11 cellular contexts compared by ENCODE assay signal in the genomic region with DNA sequence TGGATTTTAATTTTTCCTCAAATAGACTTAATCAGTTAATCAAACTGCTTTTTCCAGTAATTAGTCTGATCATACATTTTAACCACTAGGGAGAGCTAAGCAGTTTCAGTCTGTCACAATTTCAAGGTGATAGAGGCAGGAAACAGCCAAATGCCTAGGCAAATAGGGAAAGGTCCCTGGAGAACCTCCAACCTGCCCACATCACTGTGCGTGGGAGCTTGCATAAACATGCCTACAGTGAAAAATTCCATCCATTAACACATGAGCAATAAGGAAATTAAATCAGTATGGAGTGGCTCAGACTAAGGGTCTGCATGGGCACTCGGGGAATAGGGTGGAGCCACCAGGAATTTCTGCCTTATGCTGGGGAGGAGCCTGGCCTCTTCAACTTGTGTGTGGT.
DNase-seq lines count a peak whose midpoint lies in the region; ATAC-seq, FAIRE-seq and TF ChIP-seq lines count a peak whose summit lies in the region.
"Had no signal": no experiment of that assay in that cellular context is flagged by ENCODE, and none has a peak within 500 bp of the region (broad histone marks: within the 10 kb centered on the region; RNA-seq: fewer than 3 reads in every experiment).

No MANE protein-coding gene starts in this region.

- dilution Hi-C loops in keratinocyte (cut with MboI; ENCODE audit: extremely low pct_ligation_motif_present, low sequenced_read_pairs) = no loop called here

- peaks cover 15% of the 10 kb centered on the region for H3K4me1 ChIP-seq in keratinocyte (ENCODE audit: control insufficient read depth, extremely low read depth, insufficient read depth, low read length)

- H3K9ac ChIP-seq in keratinocyte (ENCODE audit: control insufficient read depth, extremely low read depth, insufficient read depth, low read length) = peak overlapping the region; percentile 43

- peak; percentile 92 for FAIRE-seq in keratinocyte (lab: Jason Lieb, UNC)

- H3K4me3 ChIP-seq in AG04450 (ENCODE audit: low read depth, low read length) (no peak overlapping the region), astrocyte of the spinal cord (ENCODE audit: low read depth, low read length) (no peak overlapping the region), keratinocyte (ENCODE audit: control insufficient read depth in 2 of 3, extremely low read depth in 1 of 3, insufficient read depth in 2 of 3, low read depth in 1 of 3, low read length in 3 of 3) (no peak overlapping the region)
- H3K4me3 ChIP-seq: upper lobe of left lung had no signal

- H3K4me2 ChIP-seq in keratinocyte (ENCODE audit: control insufficient read depth, extremely low read depth, insufficient read depth, low read depth, low read length) = peak overlapping the region; percentile 65

- no peak overlapping the region for H3K27ac ChIP-seq in AG04450 (ENCODE audit: low read depth, low read length)
- peak overlapping the region; percentile 62 for H3K27ac ChIP-seq in keratinocyte (ENCODE audit: control insufficient read depth, insufficient read depth, low read length)
- H3K27ac ChIP-seq: neutrophil, upper lobe of left lung had no signal

- peak overlapping the region; percentile 51 for H2AFZ ChIP-seq in keratinocyte (ENCODE audit: control insufficient read depth, low read length)

- no peak for DNase-seq in AG04450 (ENCODE audit: low read depth, low spot score)
- DNase-seq in astrocyte of the spinal cord (ENCODE audit: low read depth, low spot score) = peak; percentile 19
- DNase-seq in keratinocyte (ENCODE audit: low read depth, low spot score) = peak; percentile 42
- no peak for DNase-seq in middle frontal gyrus (ENCODE audit: extremely low spot score, low spot score)
- no peak for DNase-seq in globus pallidus (ENCODE audit: low spot score)
- DNase-seq: activated CD8-positive, alpha-beta memory T cell treated with anti-CD3 and anti-CD28 coated beads, Interleukin-2, amount 50 U/mL, for 4 hours; upper lobe of left lung had no signal

- no peaks in the 10 kb centered on the region for H3K9me1 ChIP-seq in keratinocyte (ENCODE audit: control insufficient read depth, extremely low read depth, insufficient read depth, low read length)

- H3K27me3 ChIP-seq in AG04450 (ENCODE audit: control insufficient read depth, insufficient read depth, low read length) = no peaks in the 10 kb centered on the region
- no peaks in the 10 kb centered on the region for H3K27me3 ChIP-seq in keratinocyte (ENCODE audit: control insufficient read depth, extremely low read depth, insufficient read depth, low read length)
- H3K27me3 ChIP-seq: neutrophil, upper lobe of left lung had no signal

- TF ChIP-seq CTCF in AG04450 (IDR thresholded peaks at IDR 0.05; ENCODE audit: low read depth, low read length) (peak; percentile 33; the same call in 1 of the 2 replicates), astrocyte of the spinal cord (IDR thresholded peaks at IDR 0.05; ENCODE audit: low read depth, low read length) (no peak), keratinocyte (optimal IDR thresholded peaks at IDR 0.05 in 1 of 3, IDR thresholded peaks at IDR 0.05 in 1 of 3, conservative IDR thresholded peaks at IDR 0.05 in 1 of 3; ENCODE audit: extremely low read depth in 1 of 3, insufficient read depth in 2 of 3, low read length in 3 of 3) (peak; percentile 27 to 44 (median 40))

- CTCF ChIA-PET in AG04450 (lab: Charles Lee) = interaction anchor here (0.6 to 1.9 kb wide), 4 partner anchors 14 to 937 kb away, joined by 3 to 8 read pairs (median 3); no protein-coding TSS in a partner anchor

- POLR2A ChIA-PET in AG04450 (lab: Yijun Ruan, JAX) = no interaction called here

- H3K79me2 ChIP-seq in keratinocyte (ENCODE audit: control insufficient read depth, insufficient read depth, low read length) = no peaks in the 10 kb centered on the region

- H3K9me3 ChIP-seq in AG04450 (ENCODE audit: control insufficient read depth, insufficient read depth, low read length) (no peaks in the 10 kb centered on the region), keratinocyte (ENCODE audit: control insufficient read depth, low read depth, low read length) (no peaks in the 10 kb centered on the region)
- H3K9me3 ChIP-seq: neutrophil, upper lobe of left lung had no signal

- H3K36me3 ChIP-seq in keratinocyte (ENCODE audit: control insufficient read depth in 2 of 2, extremely low read depth in 1 of 2, insufficient read depth in 2 of 2, low read length in 2 of 2) = no peaks in the 10 kb centered on the region
- H3K36me3 ChIP-seq: neutrophil, upper lobe of left lung had no signal

- no peak for ATAC-seq in HG03280 (IDR thresholded peaks at IDR 0.05; ENCODE audit: unreplicated experiment)
- ATAC-seq in HG02870 (IDR thresholded peaks at IDR 0.05; ENCODE audit: unreplicated experiment) = no peak

- TF ChIP-seq EP300 in Ishikawa (IDR thresholded peaks at IDR 0.05; ENCODE audit: borderline replicate concordance) = no peak

- no peaks in the 10 kb centered on the region for H4K20me1 ChIP-seq in keratinocyte (ENCODE audit: control insufficient read depth, extremely low read depth, insufficient read depth, low read length)

- TF ChIP-seq RAD21 in Ishikawa (IDR thresholded peaks at IDR 0.05; ENCODE audit: low read depth) = peak; percentile 6; the same call in 1 of the 2 replicates

- in situ Hi-C loops in astrocyte of the spinal cord (cut with HindIII; ENCODE audit: low sequenced_read_pairs) = no loop called here

TF ChIP-seq in Ishikawa, 13 proteins besides CTCF, POLR2A, EP300 and RAD21:
- TF ChIP-seq NFIC (IDR thresholded peaks at IDR 0.05) (no peak), FOXM1 (IDR thresholded peaks at IDR 0.05; ENCODE audit: borderline replicate concordance, low read depth) (no peak), REST (IDR thresholded peaks at IDR 0.05; ENCODE audit: low read depth) (no peak), YY1 (IDR thresholded peaks at IDR 0.05; ENCODE audit: low read depth) (no peak), TEAD4 (IDR thresholded peaks at IDR 0.05) (no peak), EGR1 (IDR thresholded peaks at IDR 0.05) (no peak), TAF1 (IDR thresholded peaks at IDR 0.05; ENCODE audit: low read depth) (no peak), TCF12 (IDR thresholded peaks at IDR 0.05; ENCODE audit: low read depth) (no peak), CEBPB (IDR thresholded peaks at IDR 0.05) (no peak), ZBTB7A (IDR thresholded peaks at IDR 0.05; ENCODE audit: low read depth) (no peak), USF1 (IDR thresholded peaks at IDR 0.05) (no peak), CREB1 (IDR thresholded peaks at IDR 0.05; ENCODE audit: low read depth) (no peak)
- TF ChIP-seq, protein P1, sequence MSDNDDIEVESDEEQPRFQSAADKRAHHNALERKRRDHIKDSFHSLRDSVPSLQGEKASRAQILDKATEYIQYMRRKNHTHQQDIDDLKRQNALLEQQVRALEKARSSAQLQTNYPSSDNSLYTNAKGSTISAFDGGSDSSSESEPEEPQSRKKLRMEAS (IDR thresholded peaks at IDR 0.05) = no peak

Comparison
In these comparisons a context has a peak if more than half of its experiments do, and no peak if none do; other contexts are left out.
1. DNase-seq: peak in astrocyte of the spinal cord (single experiment) and keratinocyte (single experiment); none in AG04450 (single experiment), middle frontal gyrus (single experiment) and globus pallidus (single experiment).